13 cellular contexts compared by ENCODE assay signal in the genomic region with DNA sequence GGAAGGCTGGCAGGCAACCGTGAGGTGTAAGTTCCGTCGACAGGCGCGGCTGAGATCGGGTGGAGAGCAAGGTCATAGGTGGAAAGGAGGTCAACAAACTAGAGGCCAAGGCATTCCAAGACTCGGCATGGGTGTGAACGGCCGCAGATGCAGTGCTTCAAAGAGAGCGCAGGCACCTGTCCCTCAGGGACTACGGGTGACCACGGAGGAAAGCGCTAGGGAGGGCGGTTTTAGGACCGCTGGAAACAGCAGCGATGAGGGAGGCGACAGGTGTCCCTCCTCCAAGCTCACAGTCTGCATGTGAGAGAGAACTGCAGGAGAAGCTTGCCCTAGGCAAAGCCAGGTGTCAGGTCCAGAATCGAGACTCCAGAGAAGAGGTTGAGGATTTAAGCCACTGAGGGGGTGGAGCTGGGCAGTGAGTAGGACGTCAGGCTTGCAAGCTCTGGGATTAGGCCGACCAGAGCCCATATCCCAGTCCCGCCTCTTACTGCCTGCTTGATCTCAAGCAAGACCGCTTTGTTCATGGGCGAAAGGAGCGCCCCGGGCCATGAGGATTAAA. TPM values are rescaled to one million over a fixed set of nuclear protein-coding genes. Genes with fewer than 3 reads are reported as not detected.
DNase-seq lines count a peak whose midpoint lies in the region; ATAC-seq and TF ChIP-seq lines count a peak whose summit lies in the region.
"Had no signal": no experiment of that assay in that cellular context is flagged by ENCODE, and none has a peak within 500 bp of the region (broad histone marks: within the 10 kb centered on the region; RNA-seq: fewer than 3 reads in every experiment).

No MANE protein-coding gene starts in this region.

- peak overlapping the region; percentile 97 for H3K4me2 ChIP-seq in H9 (ENCODE audit: insufficient read depth, insufficient read length, low read length)

- no peak overlapping the region for H3K27ac ChIP-seq in CD8-positive, alpha-beta T cell (ENCODE audit: low read depth, low read length)
- H3K27ac ChIP-seq in H9 (ENCODE audit: insufficient read length, low read depth, low read length) (no peak overlapping the region), left lung (no peak overlapping the region)
- H3K27ac ChIP-seq: HL-60, sigmoid colon had no signal

- H3K18ac ChIP-seq in H9 (ENCODE audit: insufficient read length, low read depth, low read length), result no peak overlapping the region

- H2BK20ac ChIP-seq in H9 (ENCODE audit: low read depth, low read length, poor library complexity, severe bottlenecking), result no peak overlapping the region

- H3K9me3 ChIP-seq in CD8-positive, alpha-beta T cell (ENCODE audit: low read length), result no peaks in the 10 kb centered on the region
- no peaks in the 10 kb centered on the region for H3K9me3 ChIP-seq in H9 (ENCODE audit: control insufficient read depth, low read depth, low read length)
- H3K9me3 ChIP-seq in left lung, result no peaks in the 10 kb centered on the region
- H3K9me3 ChIP-seq: sigmoid colon had no signal

- no peak overlapping the region for H4K8ac ChIP-seq in H9 (replicated peaks; ENCODE audit: insufficient read length, low read depth, low read length)

- CTCF ChIA-PET in CD8-positive, alpha-beta T cell (lab: Charles Lee), result no interaction called here

- no peak for ATAC-seq in CD8-positive, alpha-beta T cell
- no peak for ATAC-seq in effector memory CD8-positive, alpha-beta T cell (replicated peaks)
- ATAC-seq in left lung, result peak; percentile 11
- no peak for ATAC-seq in HG03095 (IDR thresholded peaks at IDR 0.05; ENCODE audit: unreplicated experiment)

- no peak overlapping the region; the same call in 1 of the 2 replicates for H3K14ac ChIP-seq in H9 (ENCODE audit: insufficient read depth, low read length)

- no peaks in the 10 kb centered on the region for H3K9me3 Mint-ChIP-seq in CD8-positive, alpha-beta T cell
- H3K9me3 Mint-ChIP-seq in H9, result peaks cover 0 to 5% of the 10 kb centered on the region in 2 experiments; a peak in 2 of 5 replicates
- no peaks in the 10 kb centered on the region for H3K9me3 Mint-ChIP-seq in effector memory CD8-positive, alpha-beta T cell

- peaks cover 13% of the 10 kb centered on the region for H3K23me2 ChIP-seq in H9 (ENCODE audit: insufficient read length, low read depth, low read length, poor library complexity, severe bottlenecking)

- no peaks in the 10 kb centered on the region for H3K79me1 ChIP-seq in H9 (ENCODE audit: insufficient read depth, low read depth, low read length, poor library complexity, severe bottlenecking)

- H4K91ac ChIP-seq in H9 (ENCODE audit: insufficient read length, low read depth, low read length), result no peak overlapping the region

- no peak overlapping the region for H3K4me3 ChIP-seq in CD8-positive, alpha-beta T cell (ENCODE audit: low read depth, low read length)
- no peak overlapping the region for H3K4me3 ChIP-seq in left lung
- H3K4me3 ChIP-seq: sigmoid colon had no signal

- H3K56ac ChIP-seq in H9 (ENCODE audit: insufficient read length, low read depth, low read length), result no peak overlapping the region

- H3K27ac Mint-ChIP-seq in CD8-positive, alpha-beta T cell, result no peak overlapping the region
- no peak overlapping the region; a peak in 1 of 7 replicates for H3K27ac Mint-ChIP-seq in H9
- H3K27ac Mint-ChIP-seq in effector memory CD8-positive, alpha-beta T cell, result no peak overlapping the region

- peak overlapping the region; percentile 56 for H4K5ac ChIP-seq in H9 (ENCODE audit: insufficient read length, low read depth, low read length)

- H3K4ac ChIP-seq in H9 (ENCODE audit: low read depth, low read length), result no peak overlapping the region

- H3T11ph ChIP-seq in H9 (ENCODE audit: low read length), result no peak overlapping the region

- no peaks in the 10 kb centered on the region for H3K36me3 ChIP-seq in CD8-positive, alpha-beta T cell (ENCODE audit: insufficient read depth, low read length)
- H3K36me3 ChIP-seq in left lung, result no peaks in the 10 kb centered on the region
- H3K36me3 ChIP-seq: sigmoid colon had no signal

- H4K20me1 ChIP-seq in H9 (ENCODE audit: control insufficient read depth, insufficient read depth, insufficient read length), result no peaks in the 10 kb centered on the region

- no peaks in the 10 kb centered on the region for H3K36me3 Mint-ChIP-seq in CD8-positive, alpha-beta T cell
- peaks cover 0 to 5% (median 0%) of the 10 kb centered on the region in 3 experiments; a peak in 3 of 7 replicates for H3K36me3 Mint-ChIP-seq in H9 (ENCODE audit: insufficient read depth in 1 of 3, low read depth in 3 of 3)
- H3K36me3 Mint-ChIP-seq in effector memory CD8-positive, alpha-beta T cell (ENCODE audit: insufficient read depth), result peaks cover 4% of the 10 kb centered on the region

- no peak overlapping the region for H2BK12ac ChIP-seq in H9 (ENCODE audit: insufficient read length, low read depth, low read length)

- H3K23ac ChIP-seq in H9 (ENCODE audit: insufficient read length, low read depth, low read length), result no peak overlapping the region

- DNase-seq in CD8-positive, alpha-beta T cell, result no peak
- DNase-seq in H9, result peak; percentile 68
- no peak for DNase-seq in effector memory CD8-positive, alpha-beta T cell
- DNase-seq in left lung, result peak in 1 of 2 donors; percentile 75
- DNase-seq in NCI-H2227 treated with DMSO at 0.1 percent for 48 hours (lab: John Stamatoyannopoulos, UW), result no peak
- no peak for DNase-seq in SKM-1 treated with dmso at 0.1 percent for 144 hours (lab: John Stamatoyannopoulos, UW; ENCODE audit: unreplicated experiment)
- no peak for DNase-seq in HK-2 (ENCODE audit: unreplicated experiment)
- DNase-seq: AML-193, sigmoid colon had no signal

- H3K4me1 Mint-ChIP-seq in CD8-positive, alpha-beta T cell (ENCODE audit: low read depth), result peaks cover 20% of the 10 kb centered on the region
- peaks cover 30 to 39% of the 10 kb centered on the region in 2 experiments for H3K4me1 Mint-ChIP-seq in H9
- H3K4me1 Mint-ChIP-seq in effector memory CD8-positive, alpha-beta T cell (ENCODE audit: low read depth in 2 of 2), result peaks cover 12 to 20% of the 10 kb centered on the region in 2 donors

- no peak overlapping the region for H3K9ac ChIP-seq in H9 (ENCODE audit: extremely low read depth, insufficient read length, low read length)

- POLR2A ChIA-PET in CD8-positive, alpha-beta T cell (lab: Charles Lee), result no interaction called here

- H3K27me3 ChIP-seq in CD8-positive, alpha-beta T cell (ENCODE audit: insufficient read depth, low read length), result peaks cover 28% of the 10 kb centered on the region
- H3K27me3 ChIP-seq in H9 (ENCODE audit: insufficient read depth, low read length) (peaks cover 60% of the 10 kb centered on the region), left lung (peaks cover 48 to 63% of the 10 kb centered on the region in 2 donors)

- intact Hi-C loops in CD8-positive, alpha-beta T cell (cut with DNase I, micrococcal nuclease), result loop anchor here in 1 of 2 experiments (5.0 kb wide), 1 partner anchor 34 kb away; no protein-coding TSS in a partner anchor
- intact Hi-C loops in left lung (cut with DNase I), result no loop called here

- no peak overlapping the region for H2AK5ac ChIP-seq in H9 (ENCODE audit: insufficient read length, low read length)

- H3K4me1 ChIP-seq in CD8-positive, alpha-beta T cell (ENCODE audit: insufficient read depth, low read length), result peaks cover 17% of the 10 kb centered on the region
- H3K4me1 ChIP-seq in H9 (ENCODE audit: insufficient read depth, low read length), result no peaks in the 10 kb centered on the region; the same call in 1 of the 2 replicates
- H3K4me1 ChIP-seq in left lung, result peaks cover 8 to 45% of the 10 kb centered on the region in 2 donors

- H3K27me3 Mint-ChIP-seq in CD8-positive, alpha-beta T cell (ENCODE audit: low read depth), result peaks cover 54% of the 10 kb centered on the region
- peaks cover 80% of the 10 kb centered on the region for H3K27me3 Mint-ChIP-seq in H9 (ENCODE audit: low read depth)
- H3K27me3 Mint-ChIP-seq in effector memory CD8-positive, alpha-beta T cell, result peaks cover 53 to 62% of the 10 kb centered on the region in 2 donors

- H2AFZ ChIP-seq in H9 (ENCODE audit: low read length), result no peak overlapping the region

- H2BK5ac ChIP-seq in H9 (ENCODE audit: insufficient read length, low read length), result no peak overlapping the region

- no peak overlapping the region for H2BK120ac ChIP-seq in H9 (ENCODE audit: low read depth, low read length, poor library complexity, severe bottlenecking)

- no peaks in the 10 kb centered on the region for H3K79me2 ChIP-seq in H9 (ENCODE audit: insufficient read depth, low read length)

- TF ChIP-seq CTCF in CD8-positive, alpha-beta T cell (IDR thresholded peaks at IDR 0.05), result no peak
- TF ChIP-seq CTCF in H9 (conservative IDR thresholded peaks at IDR 0.05) (no peak), left lung (IDR thresholded peaks at IDR 0.05) (no peak)

- peak overlapping the region; percentile 4 for H3K4me3 Mint-ChIP-seq in CD8-positive, alpha-beta T cell
- H3K4me3 Mint-ChIP-seq in H9, result peak overlapping the region; percentile 50 to 78
- peak overlapping the region; percentile 7 to 84 for H3K4me3 Mint-ChIP-seq in effector memory CD8-positive, alpha-beta T cell

- no CpG with 5 or more reads among the region's 25 CpGs for WGBS in H9 (ENCODE audit: extremely low coverage, insufficient read length, low lambda C conversion rate)

- no peak overlapping the region for H2BK15ac ChIP-seq in H9 (ENCODE audit: low read depth, low read length)

RNA-seq across cellular contexts. Expression of gene MLNR, which starts 1.6 kb away (rescaled TPM):
- not detected for total RNA-seq in CD8-positive, alpha-beta T cell
- not detected in 2 replicates for total RNA-seq in H9 (2021)
- not detected for total RNA-seq in left lung
- total RNA-seq: Daoy, MCF 10A had no signal

RNA-seq across cellular contexts. Expression of gene CDADC1, which starts 29.2 kb away (rescaled TPM):
- 10 to 100 TPM; 15.9 to 17.2 TPM for total RNA-seq in CD8-positive, alpha-beta T cell
- total RNA-seq in H9 (2021) (3.9 and 4.9 TPM in 2 replicates), left lung (10 to 100 TPM; 11.6 to 12.9 TPM)

Comparison
In these comparisons a context has a peak if more than half of its experiments do, and no peak if none do; other contexts are left out.
1. H3K4me3 Mint-ChIP-seq: peak in every context shown above with its lines; median percentile 64 in H9; 46 in effector memory CD8-positive, alpha-beta T cell; 4 in CD8-positive, alpha-beta T cell.